In the genomic region with DNA sequence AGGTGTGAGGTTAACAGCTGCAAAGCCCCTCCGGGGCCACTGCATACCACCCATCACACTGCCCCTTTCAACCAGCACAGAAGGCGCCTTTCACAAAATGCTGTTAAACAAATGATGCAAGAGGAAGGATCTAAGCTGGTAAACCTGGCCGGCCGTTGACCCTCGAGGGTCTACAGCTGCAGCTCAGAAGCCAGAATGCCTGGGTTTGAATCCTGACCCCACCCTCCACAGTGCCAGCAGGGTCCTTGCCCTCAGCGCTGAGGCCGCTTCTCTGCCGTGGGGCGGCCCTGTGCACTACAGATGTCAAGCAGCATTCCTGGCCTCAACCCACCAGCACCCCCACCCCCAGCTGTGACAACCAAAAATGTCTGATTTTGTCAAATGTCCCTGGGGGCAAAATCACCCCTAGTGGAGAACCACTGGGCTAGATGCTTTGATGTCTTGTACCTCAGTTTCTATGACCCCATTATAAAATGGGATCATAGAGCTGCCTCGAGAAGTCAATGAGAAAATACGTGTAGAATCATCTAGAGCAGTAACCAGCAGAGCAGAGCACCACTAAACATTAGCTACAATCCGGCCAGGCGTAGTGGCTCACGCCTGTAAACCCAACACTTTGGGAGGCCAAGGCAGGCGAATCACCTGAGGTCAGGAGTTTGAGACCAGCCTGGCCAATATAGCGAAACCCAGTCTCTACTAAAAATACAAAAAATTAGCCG, we compare ENCODE assay signal across 1 cellular context.
A peak's percentile ranks its signal among the peaks of the same experiment; 100 is the strongest.
TF ChIP-seq lines count a peak whose summit lies in the region.

No MANE protein-coding gene starts in this region.

TF ChIP-seq in HepG2, 621 proteins besides CTCF, POLR2A, EP300 and RAD21 (continued from another document):
- TF ChIP-seq TFAP4 (IDR thresholded peaks at IDR 0.05; ENCODE audit: borderline replicate concordance, low read depth) (peak; percentile 30; the same call in 1 of the 2 replicates), RARG (CRISPR knock-in tag; IDR thresholded peaks at IDR 0.05; ENCODE audit: low read depth) (no peak), HDAC1 (CRISPR knock-in tag; IDR thresholded peaks at IDR 0.05) (no peak), ZNF281 (CRISPR knock-in tag; IDR thresholded peaks at IDR 0.05; ENCODE audit: borderline replicate concordance) (no peak), ZNF343 (CRISPR knock-in tag; IDR thresholded peaks at IDR 0.05) (no peak), SALL1 (CRISPR knock-in tag; IDR thresholded peaks at IDR 0.05) (peak; percentile 26; the same call in 1 of the 2 replicates), ZBTB7A (CRISPR knock-in tag; IDR thresholded peaks at IDR 0.05) (peak; percentile 34; the same call in 1 of the 2 replicates), BRCA1 (CRISPR knock-in tag; IDR thresholded peaks at IDR 0.05) (no peak), IRX3 (CRISPR knock-in tag; IDR thresholded peaks at IDR 0.05; ENCODE audit: borderline replicate concordance, low read depth) (no peak), NR3C1 (CRISPR knock-in tag; IDR thresholded peaks at IDR 0.05) (no peak), TOE1 (CRISPR knock-in tag; IDR thresholded peaks at IDR 0.05) (no peak), PREB (CRISPR knock-in tag; IDR thresholded peaks at IDR 0.05) (no peak), KDM5B (CRISPR knock-in tag; IDR thresholded peaks at IDR 0.05; ENCODE audit: borderline replicate concordance) (no peak), ZNF30 (CRISPR knock-in tag; IDR thresholded peaks at IDR 0.05) (no peak), ZBTB21 (CRISPR knock-in tag; IDR thresholded peaks at IDR 0.05) (no peak), TEAD3 (CRISPR knock-in tag; optimal IDR thresholded peaks at IDR 0.05; ENCODE audit: borderline replicate concordance) (peak; percentile 37), ZNF879 (CRISPR knock-in tag; IDR thresholded peaks at IDR 0.05) (no peak), RXRA (CRISPR knock-in tag; IDR thresholded peaks at IDR 0.05) (0 out of 2 replicates have a peak, but pooled peaks have one; percentile 36), ZNF557 (CRISPR knock-in tag; IDR thresholded peaks at IDR 0.05) (no peak), U2AF2 (IDR thresholded peaks at IDR 0.05; ENCODE audit: low read depth, low read length) (no peak), ESRRA (CRISPR knock-in tag; IDR thresholded peaks at IDR 0.05; ENCODE audit: low read depth) (no peak), ZNF672 (CRISPR knock-in tag; IDR thresholded peaks at IDR 0.05) (no peak)
- TF ChIP-seq, protein P1, sequence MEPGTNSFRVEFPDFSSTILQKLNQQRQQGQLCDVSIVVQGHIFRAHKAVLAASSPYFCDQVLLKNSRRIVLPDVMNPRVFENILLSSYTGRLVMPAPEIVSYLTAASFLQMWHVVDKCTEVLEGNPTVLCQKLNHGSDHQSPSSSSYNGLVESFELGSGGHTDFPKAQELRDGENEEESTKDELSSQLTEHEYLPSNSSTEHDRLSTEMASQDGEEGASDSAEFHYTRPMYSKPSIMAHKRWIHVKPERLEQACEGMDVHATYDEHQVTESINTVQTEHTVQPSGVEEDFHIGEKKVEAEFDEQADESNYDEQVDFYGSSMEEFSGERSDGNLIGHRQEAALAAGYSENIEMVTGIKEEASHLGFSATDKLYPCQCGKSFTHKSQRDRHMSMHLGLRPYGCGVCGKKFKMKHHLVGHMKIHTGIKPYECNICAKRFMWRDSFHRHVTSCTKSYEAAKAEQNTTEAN (CRISPR knock-in tag; conservative IDR thresholded peaks at IDR 0.05), result no peak
- TF ChIP-seq, protein P2, sequence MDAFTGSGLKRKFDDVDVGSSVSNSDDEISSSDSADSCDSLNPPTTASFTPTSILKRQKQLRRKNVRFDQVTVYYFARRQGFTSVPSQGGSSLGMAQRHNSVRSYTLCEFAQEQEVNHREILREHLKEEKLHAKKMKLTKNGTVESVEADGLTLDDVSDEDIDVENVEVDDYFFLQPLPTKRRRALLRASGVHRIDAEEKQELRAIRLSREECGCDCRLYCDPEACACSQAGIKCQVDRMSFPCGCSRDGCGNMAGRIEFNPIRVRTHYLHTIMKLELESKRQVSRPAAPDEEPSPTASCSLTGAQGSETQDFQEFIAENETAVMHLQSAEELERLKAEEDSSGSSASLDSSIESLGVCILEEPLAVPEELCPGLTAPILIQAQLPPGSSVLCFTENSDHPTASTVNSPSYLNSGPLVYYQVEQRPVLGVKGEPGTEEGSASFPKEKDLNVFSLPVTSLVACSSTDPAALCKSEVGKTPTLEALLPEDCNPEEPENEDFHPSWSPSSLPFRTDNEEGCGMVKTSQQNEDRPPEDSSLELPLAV (CRISPR knock-in tag; conservative IDR thresholded peaks at IDR 0.05; ENCODE audit: low read depth), result no peak
- TF ChIP-seq, protein P3, sequence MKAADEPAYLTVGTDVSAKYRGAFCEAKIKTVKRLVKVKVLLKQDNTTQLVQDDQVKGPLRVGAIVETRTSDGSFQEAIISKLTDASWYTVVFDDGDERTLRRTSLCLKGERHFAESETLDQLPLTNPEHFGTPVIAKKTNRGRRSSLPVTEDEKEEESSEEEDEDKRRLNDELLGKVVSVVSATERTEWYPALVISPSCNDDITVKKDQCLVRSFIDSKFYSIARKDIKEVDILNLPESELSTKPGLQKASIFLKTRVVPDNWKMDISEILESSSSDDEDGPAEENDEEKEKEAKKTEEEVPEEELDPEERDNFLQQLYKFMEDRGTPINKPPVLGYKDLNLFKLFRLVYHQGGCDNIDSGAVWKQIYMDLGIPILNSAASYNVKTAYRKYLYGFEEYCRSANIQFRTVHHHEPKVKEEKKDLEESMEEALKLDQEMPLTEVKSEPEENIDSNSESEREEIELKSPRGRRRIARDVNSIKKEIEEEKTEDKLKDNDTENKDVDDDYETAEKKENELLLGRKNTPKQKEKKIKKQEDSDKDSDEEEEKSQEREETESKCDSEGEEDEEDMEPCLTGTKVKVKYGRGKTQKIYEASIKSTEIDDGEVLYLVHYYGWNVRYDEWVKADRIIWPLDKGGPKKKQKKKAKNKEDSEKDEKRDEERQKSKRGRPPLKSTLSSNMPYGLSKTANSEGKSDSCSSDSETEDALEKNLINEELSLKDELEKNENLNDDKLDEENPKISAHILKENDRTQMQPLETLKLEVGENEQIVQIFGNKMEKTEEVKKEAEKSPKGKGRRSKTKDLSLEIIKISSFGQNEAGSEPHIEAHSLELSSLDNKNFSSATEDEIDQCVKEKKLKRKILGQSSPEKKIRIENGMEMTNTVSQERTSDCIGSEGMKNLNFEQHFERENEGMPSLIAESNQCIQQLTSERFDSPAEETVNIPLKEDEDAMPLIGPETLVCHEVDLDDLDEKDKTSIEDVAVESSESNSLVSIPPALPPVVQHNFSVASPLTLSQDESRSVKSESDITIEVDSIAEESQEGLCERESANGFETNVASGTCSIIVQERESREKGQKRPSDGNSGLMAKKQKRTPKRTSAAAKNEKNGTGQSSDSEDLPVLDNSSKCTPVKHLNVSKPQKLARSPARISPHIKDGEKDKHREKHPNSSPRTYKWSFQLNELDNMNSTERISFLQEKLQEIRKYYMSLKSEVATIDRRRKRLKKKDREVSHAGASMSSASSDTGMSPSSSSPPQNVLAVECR (CRISPR knock-in tag; IDR thresholded peaks at IDR 0.05; ENCODE audit: borderline replicate concordance), result no peak
